ENCODE assay signal across 1 cellular context in the genomic region with DNA sequence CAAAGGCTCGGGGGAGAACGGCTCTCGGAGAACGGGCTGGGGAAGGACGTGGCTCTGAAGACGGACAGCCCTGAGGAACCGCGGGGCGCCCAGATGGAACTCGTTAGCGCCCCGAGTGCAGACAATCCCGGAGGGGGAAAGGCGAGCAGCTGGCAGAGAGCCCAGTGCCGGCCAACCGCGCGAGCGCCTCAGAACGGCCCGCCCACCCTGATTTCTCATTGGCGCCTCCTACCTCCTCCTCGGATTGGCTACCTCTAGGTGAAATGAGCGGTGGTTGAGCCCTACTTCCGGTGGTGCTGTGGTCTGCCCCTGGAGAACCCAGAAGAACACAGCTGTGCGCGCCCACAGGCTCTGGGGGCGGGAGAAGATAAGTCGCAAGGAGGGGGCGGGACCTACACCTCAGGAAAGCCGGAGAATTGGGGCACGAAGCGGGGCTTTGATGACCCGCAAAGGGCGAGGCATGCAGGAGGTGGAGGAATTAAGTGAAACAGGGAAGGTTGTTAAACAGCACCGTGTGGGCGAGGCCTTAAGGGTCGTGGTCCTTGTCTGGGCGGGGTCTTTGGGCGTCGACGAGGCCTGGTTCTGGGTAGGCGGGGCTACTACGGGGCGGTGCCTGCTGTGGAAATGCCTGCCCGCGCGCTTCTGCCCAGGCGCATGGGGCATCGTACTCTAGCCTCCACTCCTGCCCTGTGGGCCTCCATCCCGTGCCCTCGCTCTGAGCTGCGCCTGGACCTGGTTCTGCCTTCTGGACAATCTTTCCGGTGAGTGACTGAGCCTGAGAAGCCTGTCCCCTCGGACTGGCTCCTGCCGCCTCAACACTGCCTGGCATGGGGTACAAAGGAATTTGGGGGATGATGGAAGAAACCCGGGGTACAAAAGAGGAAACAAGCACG.
TF ChIP-seq lines count a peak whose summit lies in the region.

A gene (plus strand): TSS at position 290 of the 893 bp plus-strand sequence. CDS start 335 bp downstream, at position 625.

TF ChIP-seq in GM12878, 131 proteins besides CTCF, POLR2A, EP300 and RAD21 (continued from another document):
- TF ChIP-seq, protein P1, sequence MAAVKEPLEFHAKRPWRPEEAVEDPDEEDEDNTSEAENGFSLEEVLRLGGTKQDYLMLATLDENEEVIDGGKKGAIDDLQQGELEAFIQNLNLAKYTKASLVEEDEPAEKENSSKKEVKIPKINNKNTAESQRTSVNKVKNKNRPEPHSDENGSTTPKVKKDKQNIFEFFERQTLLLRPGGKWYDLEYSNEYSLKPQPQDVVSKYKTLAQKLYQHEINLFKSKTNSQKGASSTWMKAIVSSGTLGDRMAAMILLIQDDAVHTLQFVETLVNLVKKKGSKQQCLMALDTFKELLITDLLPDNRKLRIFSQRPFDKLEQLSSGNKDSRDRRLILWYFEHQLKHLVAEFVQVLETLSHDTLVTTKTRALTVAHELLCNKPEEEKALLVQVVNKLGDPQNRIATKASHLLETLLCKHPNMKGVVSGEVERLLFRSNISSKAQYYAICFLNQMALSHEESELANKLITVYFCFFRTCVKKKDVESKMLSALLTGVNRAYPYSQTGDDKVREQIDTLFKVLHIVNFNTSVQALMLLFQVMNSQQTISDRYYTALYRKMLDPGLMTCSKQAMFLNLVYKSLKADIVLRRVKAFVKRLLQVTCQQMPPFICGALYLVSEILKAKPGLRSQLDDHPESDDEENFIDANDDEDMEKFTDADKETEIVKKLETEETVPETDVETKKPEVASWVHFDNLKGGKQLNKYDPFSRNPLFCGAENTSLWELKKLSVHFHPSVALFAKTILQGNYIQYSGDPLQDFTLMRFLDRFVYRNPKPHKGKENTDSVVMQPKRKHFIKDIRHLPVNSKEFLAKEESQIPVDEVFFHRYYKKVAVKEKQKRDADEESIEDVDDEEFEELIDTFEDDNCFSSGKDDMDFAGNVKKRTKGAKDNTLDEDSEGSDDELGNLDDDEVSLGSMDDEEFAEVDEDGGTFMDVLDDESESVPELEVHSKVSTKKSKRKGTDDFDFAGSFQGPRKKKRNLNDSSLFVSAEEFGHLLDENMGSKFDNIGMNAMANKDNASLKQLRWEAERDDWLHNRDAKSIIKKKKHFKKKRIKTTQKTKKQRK (IDR thresholded peaks at IDR 0.05; ENCODE audit: low read depth, low read length): no peak
- TF ChIP-seq MYB (IDR thresholded peaks at IDR 0.05; ENCODE audit: borderline replicate concordance, low read depth, low read length): no peak
- no peak for TF ChIP-seq SUZ12 (IDR thresholded peaks at IDR 0.05; ENCODE audit: unreplicated experiment)
- no peak for TF ChIP-seq TARDBP (IDR thresholded peaks at IDR 0.05; ENCODE audit: borderline replicate concordance)
- TF ChIP-seq CBFB (IDR thresholded peaks at IDR 0.05; ENCODE audit: low read depth): peak; percentile 87
- TF ChIP-seq ESRRA (IDR thresholded peaks at IDR 0.05; ENCODE audit: low read length): no peak
- no peak for TF ChIP-seq CBX5 (IDR thresholded peaks at IDR 0.05; ENCODE audit: low read depth)
- no peak for TF ChIP-seq ASH2L (IDR thresholded peaks at IDR 0.05; ENCODE audit: borderline replicate concordance, low read depth)
- TF ChIP-seq MEF2B (IDR thresholded peaks at IDR 0.05; ENCODE audit: partially characterized antibody, poor library complexity, severe bottlenecking): peak; percentile 49
- peak in 1 of 2 experiments; percentile 36; a peak in 1 of 4 replicates for TF ChIP-seq BHLHE40 (IDR thresholded peaks at IDR 0.05; ENCODE audit: borderline replicate concordance in 1 of 2, low read depth in 2 of 2, low read length in 1 of 2)
- TF ChIP-seq, protein P2, sequence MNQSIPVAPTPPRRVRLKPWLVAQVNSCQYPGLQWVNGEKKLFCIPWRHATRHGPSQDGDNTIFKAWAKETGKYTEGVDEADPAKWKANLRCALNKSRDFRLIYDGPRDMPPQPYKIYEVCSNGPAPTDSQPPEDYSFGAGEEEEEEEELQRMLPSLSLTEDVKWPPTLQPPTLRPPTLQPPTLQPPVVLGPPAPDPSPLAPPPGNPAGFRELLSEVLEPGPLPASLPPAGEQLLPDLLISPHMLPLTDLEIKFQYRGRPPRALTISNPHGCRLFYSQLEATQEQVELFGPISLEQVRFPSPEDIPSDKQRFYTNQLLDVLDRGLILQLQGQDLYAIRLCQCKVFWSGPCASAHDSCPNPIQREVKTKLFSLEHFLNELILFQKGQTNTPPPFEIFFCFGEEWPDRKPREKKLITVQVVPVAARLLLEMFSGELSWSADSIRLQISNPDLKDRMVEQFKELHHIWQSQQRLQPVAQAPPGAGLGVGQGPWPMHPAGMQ (IDR thresholded peaks at IDR 0.05; ENCODE audit: borderline replicate concordance): no peak
- TF ChIP-seq CEBPB (IDR thresholded peaks at IDR 0.05; ENCODE audit: borderline replicate concordance in 1 of 2, low read depth in 2 of 2, low read length in 2 of 2): no peak
- TF ChIP-seq CHD1 (IDR thresholded peaks at IDR 0.05; ENCODE audit: low read depth, low read length): 0 out of 2 replicates have a peak, but pooled peaks have one; percentile 37
- no peak for TF ChIP-seq KLF5 (IDR thresholded peaks at IDR 0.05; ENCODE audit: partially characterized antibody)
- no peak for TF ChIP-seq HDAC2 (IDR thresholded peaks at IDR 0.05)
- TF ChIP-seq NR2C2 (IDR thresholded peaks at IDR 0.05; ENCODE audit: borderline replicate concordance, control insufficient read depth, insufficient read length, low read depth): no peak
- no peak for TF ChIP-seq SUPT20H (IDR thresholded peaks at IDR 0.05; ENCODE audit: borderline replicate concordance, control insufficient read depth, low read depth, low read length)
- peak in 1 of 2 experiments; percentile 87; a peak in 2 of 3 replicates for TF ChIP-seq EGR1 (IDR thresholded peaks at IDR 0.05; ENCODE audit: borderline replicate concordance in 1 of 2, low read depth in 2 of 2, low read length in 2 of 2)
